Comparison of ENCODE assay signal across 22 cellular contexts in genomic region chr20:19543114-19543513, GRCh38.
DNase-seq lines count a peak whose midpoint lies in the region; ATAC-seq and TF ChIP-seq lines count a peak whose summit lies in the region.
"Had no signal": no experiment of that assay in that cellular context is flagged by ENCODE, and none has a peak within 500 bp of the region (broad histone marks: within the 10 kb centered on the region; RNA-seq: fewer than 3 reads in every experiment).

No MANE protein-coding gene starts in this region.

- in situ Hi-C loops in SK-MEL-5 (cut with HindIII; ENCODE audit: low pct_unique_long_range_greater_than_20kb, low sequenced_read_pairs) = no loop called here

- DNase-seq in activated CD4-positive, alpha-beta T cell treated with anti-CD3 and anti-CD28 coated beads for 36 hours = no peak
- no peak for DNase-seq in activated CD4-positive, alpha-beta T cell treated with anti-CD3 and anti-CD28 coated beads for 1 hour
- DNase-seq in A673 (ENCODE audit: low spot score) (peak; percentile 62), SK-MEL-5 (ENCODE audit: low read depth, low spot score) (peak; percentile 72), foreskin melanocyte (peak; percentile 94), NCI-H2029 (lab: John Stamatoyannopoulos, UW) (no peak), amniotic stem cell (lab: John Stamatoyannopoulos, UW) (no peak)
- no peak for DNase-seq in stimulated activated CD4-positive, alpha-beta T cell treated with anti-CD3 and anti-CD28 coated beads, Interleukin-4, amount 100 ng/mL, for 1 hour
- DNase-seq: COR-L47; DMS 273 treated with DMSO at 0.1 percent for 48 hours; DND-41; NCI-H1105 treated with DMSO at 0.1 percent for 48 hours; NCI-H1694; NCI-H2107; NCI-H510A; NCI-H748 treated with DMSO at 0.1 percent for 48 hours; NK-92 treated with Interleukin-12 subunit alpha and Interleukin-12 subunit beta, amount 100 ng/mL, for 24 hours; Peyer's patch; Right ventricle myocardium superior had no signal

- H3K36me3 Mint-ChIP-seq in activated CD4-positive, alpha-beta T cell treated with anti-CD3 and anti-CD28 coated beads for 36 hours (ENCODE audit: low read depth) = no peaks in the 10 kb centered on the region
- H3K36me3 Mint-ChIP-seq: CD14-positive monocyte had no signal

- TF ChIP-seq CTCF in A673 (conservative IDR thresholded peaks at IDR 0.05; ENCODE audit: low read depth, low read length) = no peak

- intact Hi-C loops in activated CD4-positive, alpha-beta T cell treated with anti-CD3 and anti-CD28 coated beads for 36 hours (cut with DNase I, micrococcal nuclease) = no loop called here
- intact Hi-C loops in A673 (cut with micrococcal nuclease; ENCODE audit: unreplicated experiment) = no loop called here

- no peaks in the 10 kb centered on the region for H3K27me3 Mint-ChIP-seq in activated CD4-positive, alpha-beta T cell treated with anti-CD3 and anti-CD28 coated beads for 36 hours

- H3K27ac Mint-ChIP-seq in activated CD4-positive, alpha-beta T cell treated with anti-CD3 and anti-CD28 coated beads for 36 hours = peak overlapping the region; percentile 26
- H3K27ac Mint-ChIP-seq: CD14-positive monocyte had no signal

- no peaks in the 10 kb centered on the region for H3K9me3 ChIP-seq in A673 (ENCODE audit: low read depth, low read length, poor library complexity, severe bottlenecking)
- H3K9me3 ChIP-seq: Peyer's patch had no signal

- no peak overlapping the region for H3K4me3 Mint-ChIP-seq in activated CD4-positive, alpha-beta T cell treated with anti-CD3 and anti-CD28 coated beads for 36 hours
- H3K4me3 Mint-ChIP-seq: CD14-positive monocyte had no signal

- no peak overlapping the region for H3K4me3 ChIP-seq in A673 (ENCODE audit: low read depth, low read length, poor library complexity, severe bottlenecking)
- H3K4me3 ChIP-seq: Peyer's patch had no signal

- H3K4me1 ChIP-seq in A673 (ENCODE audit: insufficient read depth, low read length, poor library complexity, severe bottlenecking) = peaks cover 26% of the 10 kb centered on the region
- H3K4me1 ChIP-seq: Peyer's patch had no signal

- H3K36me3 ChIP-seq in A673 (ENCODE audit: insufficient read depth, low read length, poor library complexity, severe bottlenecking) = no peaks in the 10 kb centered on the region
- H3K36me3 ChIP-seq: Peyer's patch had no signal

- H3K27ac ChIP-seq in A673 (ENCODE audit: low read depth, low read length, poor library complexity, severe bottlenecking) = peak overlapping the region; percentile 41
- H3K27ac ChIP-seq: 22Rv1, HL-60, Peyer's patch had no signal

- no peak for ATAC-seq in activated CD4-positive, alpha-beta T cell treated with anti-CD3 and anti-CD28 coated beads for 36 hours

- H3K4me1 Mint-ChIP-seq in activated CD4-positive, alpha-beta T cell treated with anti-CD3 and anti-CD28 coated beads for 36 hours = peaks cover 10% of the 10 kb centered on the region

- H3K27me3 ChIP-seq in A673 (replicated peaks; ENCODE audit: insufficient read depth, low read depth, low read length, poor library complexity) = no peaks in the 10 kb centered on the region
- H3K27me3 ChIP-seq: Peyer's patch had no signal

- CTCF ChIA-PET in activated CD4-positive, alpha-beta T cell treated with anti-CD3 and anti-CD28 coated beads for 36 hours (lab: Charles Lee) = no interaction called here
- CTCF ChIA-PET in A673 (lab: Charles Lee) = no interaction called here

- no TSS peak for BruUV-seq in A673 (replicated peaks; lab: Mats Ljungman, UMichigan)

- no peaks in the 10 kb centered on the region for H3K9me3 Mint-ChIP-seq in activated CD4-positive, alpha-beta T cell treated with anti-CD3 and anti-CD28 coated beads for 36 hours (ENCODE audit: low read depth)
- H3K9me3 Mint-ChIP-seq: CD14-positive monocyte had no signal

- POLR2A ChIA-PET in activated CD4-positive, alpha-beta T cell treated with anti-CD3 and anti-CD28 coated beads for 36 hours (lab: Charles Lee) = no interaction called here
- POLR2A ChIA-PET in A673 (lab: Charles Lee; ENCODE audit: low non-redundant PET) = no interaction called here

Comparison
In these comparisons a context has a peak if more than half of its experiments do, and no peak if none do; other contexts are left out.
1. DNase-seq: peak in A673 (single experiment), SK-MEL-5 (single experiment) and foreskin melanocyte (single experiment); none in activated CD4-positive, alpha-beta T cell treated with anti-CD3 and anti-CD28 coated beads for 36 hours (single experiment), activated CD4-positive, alpha-beta T cell treated with anti-CD3 and anti-CD28 coated beads for 1 hour (single experiment), stimulated activated CD4-positive, alpha-beta T cell treated with anti-CD3 and anti-CD28 coated beads, Interleukin-4, amount 100 ng/mL, for 1 hour (single experiment), NCI-H2029 (single experiment) and amniotic stem cell (single experiment).